1 cellular context compared by ENCODE assay signal in the genomic region with DNA sequence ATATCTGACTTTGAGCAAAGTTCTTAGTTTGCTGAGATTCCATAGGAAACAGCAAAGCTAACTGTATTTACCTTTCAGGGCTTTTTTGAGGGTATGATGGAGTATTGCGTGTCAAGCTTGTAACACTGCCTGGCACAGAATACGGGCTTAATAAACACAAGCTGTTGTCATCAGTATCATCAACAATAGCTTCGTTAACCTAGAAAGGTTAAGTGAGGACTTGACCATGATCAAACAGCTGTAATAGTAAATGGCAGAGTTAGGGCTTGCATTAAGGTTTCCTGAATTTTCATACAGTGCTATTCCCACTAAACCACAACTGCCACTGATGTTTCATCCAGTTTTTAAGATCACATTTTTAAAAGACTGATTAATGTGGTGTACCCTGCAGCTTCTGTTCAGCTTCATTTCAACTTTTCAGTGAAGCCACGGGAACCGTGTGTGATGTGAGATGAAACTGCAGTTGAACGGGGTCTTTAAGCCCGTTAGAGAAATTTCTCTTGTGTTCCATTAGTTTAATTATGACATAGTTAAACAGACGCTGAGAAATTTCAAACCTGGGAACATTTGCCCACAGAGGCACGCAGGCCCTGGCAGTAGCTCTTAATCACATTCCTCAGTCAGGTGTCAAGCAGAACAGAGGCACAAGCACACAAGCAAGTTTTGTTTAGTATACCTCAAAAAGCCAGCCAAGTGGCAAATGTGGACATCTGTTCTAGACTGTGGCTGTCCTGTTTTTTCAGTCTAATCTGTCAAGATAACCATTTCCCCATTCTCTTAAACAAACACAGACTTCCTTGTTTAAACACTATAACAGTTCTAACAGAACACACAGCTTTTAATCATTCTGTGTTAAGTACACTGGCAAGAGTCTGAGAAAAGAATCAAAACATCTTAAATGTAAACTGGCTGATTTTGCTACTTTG.
TF ChIP-seq lines count a peak whose summit lies in the region.

No MANE protein-coding gene starts in this region.

TF ChIP-seq in HepG2, 621 proteins besides CTCF, POLR2A, EP300 and RAD21 (continued from another document and continues in another):
- TF ChIP-seq, protein P1, sequence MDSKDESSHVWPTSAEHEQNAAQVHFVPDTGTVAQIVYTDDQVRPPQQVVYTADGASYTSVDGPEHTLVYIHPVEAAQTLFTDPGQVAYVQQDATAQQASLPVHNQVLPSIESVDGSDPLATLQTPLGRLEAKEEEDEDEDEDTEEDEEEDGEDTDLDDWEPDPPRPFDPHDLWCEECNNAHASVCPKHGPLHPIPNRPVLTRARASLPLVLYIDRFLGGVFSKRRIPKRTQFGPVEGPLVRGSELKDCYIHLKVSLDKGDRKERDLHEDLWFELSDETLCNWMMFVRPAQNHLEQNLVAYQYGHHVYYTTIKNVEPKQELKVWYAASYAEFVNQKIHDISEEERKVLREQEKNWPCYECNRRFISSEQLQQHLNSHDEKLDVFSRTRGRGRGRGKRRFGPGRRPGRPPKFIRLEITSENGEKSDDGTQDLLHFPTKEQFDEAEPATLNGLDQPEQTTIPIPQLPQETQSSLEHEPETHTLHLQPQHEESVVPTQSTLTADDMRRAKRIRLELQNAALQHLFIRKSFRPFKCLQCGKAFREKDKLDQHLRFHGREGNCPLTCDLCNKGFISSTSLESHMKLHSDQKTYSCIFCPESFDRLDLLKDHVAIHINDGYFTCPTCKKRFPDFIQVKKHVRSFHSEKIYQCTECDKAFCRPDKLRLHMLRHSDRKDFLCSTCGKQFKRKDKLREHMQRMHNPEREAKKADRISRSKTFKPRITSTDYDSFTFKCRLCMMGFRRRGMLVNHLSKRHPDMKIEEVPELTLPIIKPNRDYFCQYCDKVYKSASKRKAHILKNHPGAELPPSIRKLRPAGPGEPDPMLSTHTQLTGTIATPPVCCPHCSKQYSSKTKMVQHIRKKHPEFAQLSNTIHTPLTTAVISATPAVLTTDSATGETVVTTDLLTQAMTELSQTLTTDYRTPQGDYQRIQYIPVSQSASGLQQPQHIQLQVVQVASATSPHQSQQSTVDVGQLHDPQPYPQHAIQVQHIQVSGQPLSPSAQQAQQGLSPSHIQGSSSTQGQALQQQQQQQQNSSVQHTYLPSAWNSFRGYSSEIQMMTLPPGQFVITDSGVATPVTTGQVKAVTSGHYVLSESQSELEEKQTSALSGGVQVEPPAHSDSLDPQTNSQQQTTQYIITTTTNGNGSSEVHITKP (CRISPR knock-in tag; IDR thresholded peaks at IDR 0.05; ENCODE audit: low read depth): no peak
- TF ChIP-seq ZBTB21 (CRISPR knock-in tag; IDR thresholded peaks at IDR 0.05): 0 out of 2 replicates have a peak, but pooled peaks have one; percentile 7
- TF ChIP-seq ZNF652 (CRISPR knock-in tag; IDR thresholded peaks at IDR 0.05; ENCODE audit: borderline replicate concordance, low read depth): peak; percentile 61
- no peak for TF ChIP-seq KAT7 (CRISPR knock-in tag; IDR thresholded peaks at IDR 0.05; ENCODE audit: borderline replicate concordance)
- TF ChIP-seq, protein P2, sequence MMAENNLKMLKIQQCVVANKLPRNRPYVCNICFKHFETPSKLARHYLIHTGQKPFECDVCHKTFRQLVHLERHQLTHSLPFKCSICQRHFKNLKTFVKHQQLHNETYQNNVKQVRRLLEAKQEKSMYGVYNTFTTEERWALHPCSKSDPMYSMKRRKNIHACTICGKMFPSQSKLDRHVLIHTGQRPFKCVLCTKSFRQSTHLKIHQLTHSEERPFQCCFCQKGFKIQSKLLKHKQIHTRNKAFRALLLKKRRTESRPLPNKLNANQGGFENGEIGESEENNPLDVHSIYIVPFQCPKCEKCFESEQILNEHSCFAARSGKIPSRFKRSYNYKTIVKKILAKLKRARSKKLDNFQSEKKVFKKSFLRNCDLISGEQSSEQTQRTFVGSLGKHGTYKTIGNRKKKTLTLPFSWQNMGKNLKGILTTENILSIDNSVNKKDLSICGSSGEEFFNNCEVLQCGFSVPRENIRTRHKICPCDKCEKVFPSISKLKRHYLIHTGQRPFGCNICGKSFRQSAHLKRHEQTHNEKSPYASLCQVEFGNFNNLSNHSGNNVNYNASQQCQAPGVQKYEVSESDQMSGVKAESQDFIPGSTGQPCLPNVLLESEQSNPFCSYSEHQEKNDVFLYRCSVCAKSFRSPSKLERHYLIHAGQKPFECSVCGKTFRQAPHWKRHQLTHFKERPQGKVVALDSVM (CRISPR knock-in tag; IDR thresholded peaks at IDR 0.05): 0 out of 2 replicates have a peak, but pooled peaks have one; percentile 4
- TF ChIP-seq, protein P3, sequence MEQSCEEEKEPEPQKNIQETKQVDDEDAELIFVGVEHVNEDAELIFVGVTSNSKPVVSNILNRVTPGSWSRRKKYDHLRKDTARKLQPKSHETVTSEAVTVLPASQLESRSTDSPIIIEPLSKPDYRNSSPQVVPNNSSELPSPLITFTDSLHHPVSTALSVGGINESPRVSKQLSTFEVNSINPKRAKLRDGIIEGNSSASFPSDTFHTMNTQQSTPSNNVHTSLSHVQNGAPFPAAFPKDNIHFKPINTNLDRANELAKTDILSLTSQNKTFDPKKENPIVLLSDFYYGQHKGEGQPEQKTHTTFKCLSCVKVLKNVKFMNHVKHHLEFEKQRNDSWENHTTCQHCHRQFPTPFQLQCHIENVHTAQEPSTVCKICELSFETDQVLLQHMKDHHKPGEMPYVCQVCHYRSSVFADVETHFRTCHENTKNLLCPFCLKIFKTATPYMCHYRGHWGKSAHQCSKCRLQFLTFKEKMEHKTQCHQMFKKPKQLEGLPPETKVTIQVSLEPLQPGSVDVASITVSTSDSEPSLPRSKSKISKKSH (CRISPR knock-in tag; IDR thresholded peaks at IDR 0.05; ENCODE audit: borderline replicate concordance): no peak
- TF ChIP-seq ZFP62 (CRISPR knock-in tag; IDR thresholded peaks at IDR 0.05): no peak
- peak; percentile 68 for TF ChIP-seq FOXP1 (IDR thresholded peaks at IDR 0.05)
- peak; percentile 95 for TF ChIP-seq FOXP1 (CRISPR knock-in tag; IDR thresholded peaks at IDR 0.05)
- no peak for TF ChIP-seq ZNF20 (CRISPR knock-in tag; IDR thresholded peaks at IDR 0.05)
- TF ChIP-seq SKI (IDR thresholded peaks at IDR 0.05; ENCODE audit: partially characterized antibody): peak; percentile 98
- no peak for TF ChIP-seq ZNF75D (CRISPR knock-in tag; IDR thresholded peaks at IDR 0.05; ENCODE audit: borderline replicate concordance)
- no peak for TF ChIP-seq JDP2 (CRISPR knock-in tag; IDR thresholded peaks at IDR 0.05; ENCODE audit: borderline replicate concordance)
- peak; percentile 46; the same call in 1 of the 2 replicates for TF ChIP-seq SPEN (CRISPR knock-in tag; IDR thresholded peaks at IDR 0.05; ENCODE audit: low read depth)
- peak; percentile 82; the same call in 1 of the 2 replicates for TF ChIP-seq ZBTB20 (CRISPR knock-in tag; IDR thresholded peaks at IDR 0.05; ENCODE audit: borderline replicate concordance, low read depth)
- no peak for TF ChIP-seq HES4 (CRISPR knock-in tag; IDR thresholded peaks at IDR 0.05; ENCODE audit: borderline replicate concordance)
- peak; percentile 83 for TF ChIP-seq PHF21A (CRISPR knock-in tag; IDR thresholded peaks at IDR 0.05)
- TF ChIP-seq, protein P4, sequence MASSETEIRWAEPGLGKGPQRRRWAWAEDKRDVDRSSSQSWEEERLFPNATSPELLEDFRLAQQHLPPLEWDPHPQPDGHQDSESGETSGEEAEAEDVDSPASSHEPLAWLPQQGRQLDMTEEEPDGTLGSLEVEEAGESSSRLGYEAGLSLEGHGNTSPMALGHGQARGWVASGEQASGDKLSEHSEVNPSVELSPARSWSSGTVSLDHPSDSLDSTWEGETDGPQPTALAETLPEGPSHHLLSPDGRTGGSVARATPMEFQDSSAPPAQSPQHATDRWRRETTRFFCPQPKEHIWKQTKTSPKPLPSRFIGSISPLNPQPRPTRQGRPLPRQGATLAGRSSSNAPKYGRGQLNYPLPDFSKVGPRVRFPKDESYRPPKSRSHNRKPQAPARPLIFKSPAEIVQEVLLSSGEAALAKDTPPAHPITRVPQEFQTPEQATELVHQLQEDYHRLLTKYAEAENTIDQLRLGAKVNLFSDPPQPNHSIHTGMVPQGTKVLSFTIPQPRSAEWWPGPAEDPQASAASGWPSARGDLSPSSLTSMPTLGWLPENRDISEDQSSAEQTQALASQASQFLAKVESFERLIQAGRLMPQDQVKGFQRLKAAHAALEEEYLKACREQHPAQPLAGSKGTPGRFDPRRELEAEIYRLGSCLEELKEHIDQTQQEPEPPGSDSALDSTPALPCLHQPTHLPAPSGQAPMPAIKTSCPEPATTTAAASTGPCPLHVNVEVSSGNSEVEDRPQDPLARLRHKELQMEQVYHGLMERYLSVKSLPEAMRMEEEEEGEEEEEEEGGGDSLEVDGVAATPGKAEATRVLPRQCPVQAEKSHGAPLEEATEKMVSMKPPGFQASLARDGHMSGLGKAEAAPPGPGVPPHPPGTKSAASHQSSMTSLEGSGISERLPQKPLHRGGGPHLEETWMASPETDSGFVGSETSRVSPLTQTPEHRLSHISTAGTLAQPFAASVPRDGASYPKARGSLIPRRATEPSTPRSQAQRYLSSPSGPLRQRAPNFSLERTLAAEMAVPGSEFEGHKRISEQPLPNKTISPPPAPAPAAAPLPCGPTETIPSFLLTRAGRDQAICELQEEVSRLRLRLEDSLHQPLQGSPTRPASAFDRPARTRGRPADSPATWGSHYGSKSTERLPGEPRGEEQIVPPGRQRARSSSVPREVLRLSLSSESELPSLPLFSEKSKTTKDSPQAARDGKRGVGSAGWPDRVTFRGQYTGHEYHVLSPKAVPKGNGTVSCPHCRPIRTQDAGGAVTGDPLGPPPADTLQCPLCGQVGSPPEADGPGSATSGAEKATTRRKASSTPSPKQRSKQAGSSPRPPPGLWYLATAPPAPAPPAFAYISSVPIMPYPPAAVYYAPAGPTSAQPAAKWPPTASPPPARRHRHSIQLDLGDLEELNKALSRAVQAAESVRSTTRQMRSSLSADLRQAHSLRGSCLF (CRISPR knock-in tag; IDR thresholded peaks at IDR 0.05; ENCODE audit: borderline replicate concordance): no peak
- no peak for TF ChIP-seq SNAI1 (CRISPR knock-in tag; IDR thresholded peaks at IDR 0.05; ENCODE audit: borderline replicate concordance)
- no peak for TF ChIP-seq SIN3B (IDR thresholded peaks at IDR 0.05; ENCODE audit: low read length)
- TF ChIP-seq, protein P5, sequence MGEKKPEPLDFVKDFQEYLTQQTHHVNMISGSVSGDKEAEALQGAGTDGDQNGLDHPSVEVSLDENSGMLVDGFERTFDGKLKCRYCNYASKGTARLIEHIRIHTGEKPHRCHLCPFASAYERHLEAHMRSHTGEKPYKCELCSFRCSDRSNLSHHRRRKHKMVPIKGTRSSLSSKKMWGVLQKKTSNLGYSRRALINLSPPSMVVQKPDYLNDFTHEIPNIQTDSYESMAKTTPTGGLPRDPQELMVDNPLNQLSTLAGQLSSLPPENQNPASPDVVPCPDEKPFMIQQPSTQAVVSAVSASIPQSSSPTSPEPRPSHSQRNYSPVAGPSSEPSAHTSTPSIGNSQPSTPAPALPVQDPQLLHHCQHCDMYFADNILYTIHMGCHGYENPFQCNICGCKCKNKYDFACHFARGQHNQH (CRISPR knock-in tag; IDR thresholded peaks at IDR 0.05): peak; percentile 78
- peak; percentile 92 for TF ChIP-seq SIX1 (CRISPR knock-in tag; IDR thresholded peaks at IDR 0.05; ENCODE audit: borderline replicate concordance)
- TF ChIP-seq, protein P6, sequence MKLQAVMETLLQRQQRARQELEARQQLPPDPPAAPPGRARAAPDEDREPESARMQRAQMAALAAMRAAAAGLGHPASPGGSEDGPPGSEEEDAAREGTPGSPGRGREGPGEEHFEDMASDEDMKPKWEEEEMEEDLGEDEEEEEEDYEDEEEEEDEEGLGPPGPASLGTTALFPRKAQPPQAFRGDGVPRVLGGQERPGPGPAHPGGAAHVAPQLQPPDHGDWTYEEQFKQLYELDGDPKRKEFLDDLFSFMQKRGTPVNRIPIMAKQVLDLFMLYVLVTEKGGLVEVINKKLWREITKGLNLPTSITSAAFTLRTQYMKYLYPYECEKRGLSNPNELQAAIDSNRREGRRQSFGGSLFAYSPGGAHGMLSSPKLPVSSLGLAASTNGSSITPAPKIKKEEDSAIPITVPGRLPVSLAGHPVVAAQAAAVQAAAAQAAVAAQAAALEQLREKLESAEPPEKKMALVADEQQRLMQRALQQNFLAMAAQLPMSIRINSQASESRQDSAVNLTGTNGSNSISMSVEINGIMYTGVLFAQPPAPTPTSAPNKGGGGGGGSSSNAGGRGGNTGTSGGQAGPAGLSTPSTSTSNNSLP (IDR thresholded peaks at IDR 0.05; ENCODE audit: low read depth, low read length): peak; percentile 93
- TF ChIP-seq CHD4 (IDR thresholded peaks at IDR 0.05; ENCODE audit: borderline replicate concordance, low read length): 0 out of 2 replicates have a peak, but pooled peaks have one; percentile 8
- TF ChIP-seq RCOR2 (CRISPR knock-in tag; IDR thresholded peaks at IDR 0.05): peak; percentile 86
- no peak for TF ChIP-seq HNRNPK (IDR thresholded peaks at IDR 0.05; ENCODE audit: low read depth, low read length, poor library complexity, severe bottlenecking)
- TF ChIP-seq EED (CRISPR knock-in tag; IDR thresholded peaks at IDR 0.05): no peak
- no peak for TF ChIP-seq ZNF367 (CRISPR knock-in tag; IDR thresholded peaks at IDR 0.05; ENCODE audit: borderline replicate concordance)
- TF ChIP-seq SATB2 (CRISPR knock-in tag; IDR thresholded peaks at IDR 0.05): no peak
- TF ChIP-seq ZFX (CRISPR knock-in tag; IDR thresholded peaks at IDR 0.05; ENCODE audit: low read depth): peak; percentile 42; the same call in 1 of the 2 replicates
- TF ChIP-seq, protein P7, sequence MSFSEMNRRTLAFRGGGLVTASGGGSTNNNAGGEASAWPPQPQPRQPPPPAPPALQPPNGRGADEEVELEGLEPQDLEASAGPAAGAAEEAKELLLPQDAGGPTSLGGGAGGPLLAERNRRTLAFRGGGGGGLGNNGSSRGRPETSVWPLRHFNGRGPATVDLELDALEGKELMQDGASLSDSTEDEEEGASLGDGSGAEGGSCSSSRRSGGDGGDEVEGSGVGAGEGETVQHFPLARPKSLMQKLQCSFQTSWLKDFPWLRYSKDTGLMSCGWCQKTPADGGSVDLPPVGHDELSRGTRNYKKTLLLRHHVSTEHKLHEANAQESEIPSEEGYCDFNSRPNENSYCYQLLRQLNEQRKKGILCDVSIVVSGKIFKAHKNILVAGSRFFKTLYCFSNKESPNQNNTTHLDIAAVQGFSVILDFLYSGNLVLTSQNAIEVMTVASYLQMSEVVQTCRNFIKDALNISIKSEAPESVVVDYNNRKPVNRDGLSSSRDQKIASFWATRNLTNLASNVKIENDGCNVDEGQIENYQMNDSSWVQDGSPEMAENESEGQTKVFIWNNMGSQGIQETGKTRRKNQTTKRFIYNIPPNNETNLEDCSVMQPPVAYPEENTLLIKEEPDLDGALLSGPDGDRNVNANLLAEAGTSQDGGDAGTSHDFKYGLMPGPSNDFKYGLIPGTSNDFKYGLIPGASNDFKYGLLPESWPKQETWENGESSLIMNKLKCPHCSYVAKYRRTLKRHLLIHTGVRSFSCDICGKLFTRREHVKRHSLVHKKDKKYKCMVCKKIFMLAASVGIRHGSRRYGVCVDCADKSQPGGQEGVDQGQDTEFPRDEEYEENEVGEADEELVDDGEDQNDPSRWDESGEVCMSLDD (CRISPR knock-in tag; IDR thresholded peaks at IDR 0.05; ENCODE audit: borderline replicate concordance): no peak
- no peak for TF ChIP-seq ZNF713 (CRISPR knock-in tag; IDR thresholded peaks at IDR 0.05)
- TF ChIP-seq, protein P8, sequence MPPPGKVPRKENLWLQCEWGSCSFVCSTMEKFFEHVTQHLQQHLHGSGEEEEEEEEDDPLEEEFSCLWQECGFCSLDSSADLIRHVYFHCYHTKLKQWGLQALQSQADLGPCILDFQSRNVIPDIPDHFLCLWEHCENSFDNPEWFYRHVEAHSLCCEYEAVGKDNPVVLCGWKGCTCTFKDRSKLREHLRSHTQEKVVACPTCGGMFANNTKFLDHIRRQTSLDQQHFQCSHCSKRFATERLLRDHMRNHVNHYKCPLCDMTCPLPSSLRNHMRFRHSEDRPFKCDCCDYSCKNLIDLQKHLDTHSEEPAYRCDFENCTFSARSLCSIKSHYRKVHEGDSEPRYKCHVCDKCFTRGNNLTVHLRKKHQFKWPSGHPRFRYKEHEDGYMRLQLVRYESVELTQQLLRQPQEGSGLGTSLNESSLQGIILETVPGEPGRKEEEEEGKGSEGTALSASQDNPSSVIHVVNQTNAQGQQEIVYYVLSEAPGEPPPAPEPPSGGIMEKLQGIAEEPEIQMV (CRISPR knock-in tag; IDR thresholded peaks at IDR 0.05; ENCODE audit: low read depth): no peak
- no peak for TF ChIP-seq ZSCAN31 (CRISPR knock-in tag; IDR thresholded peaks at IDR 0.05; ENCODE audit: low read depth)
